Comparison of ENCODE assay signal across 1 cellular context in genomic region chr1:2643414-2644077, GRCh38.
TF ChIP-seq lines count a peak whose summit lies in the region.

No MANE protein-coding gene starts in this region.

TF ChIP-seq in endothelial cell of umbilical vein, 7 proteins besides CTCF, POLR2A, EP300 and RAD21 (continued from another document):
- no peak for TF ChIP-seq GATA2 (IDR thresholded peaks at IDR 0.05; ENCODE audit: insufficient read depth, insufficient read length, low read depth, low read length)
- TF ChIP-seq MYC (IDR thresholded peaks at IDR 0.05; ENCODE audit: low read depth, low read length): no peak
